ENCODE assay signal across 24 cellular contexts in genomic region chr2:29139152-29139551, GRCh38. TPM values are rescaled to one million over a fixed set of nuclear protein-coding genes. Genes with fewer than 3 reads are reported as not detected.
A peak's percentile ranks its signal among the peaks of the same experiment; 100 is the strongest.
DNase-seq lines count a peak whose midpoint lies in the region; ATAC-seq and TF ChIP-seq lines count a peak whose summit lies in the region.
"Had no signal": no experiment of that assay in that cellular context is flagged by ENCODE, and none has a peak within 500 bp of the region (broad histone marks: within the 10 kb centered on the region; RNA-seq: fewer than 3 reads in every experiment).

No MANE protein-coding gene starts in this region.

- no peaks in the 10 kb centered on the region for H3K27me3 Mint-ChIP-seq in activated naive CD4-positive, alpha-beta T cell treated with anti-CD3 and anti-CD28 coated beads, Interleukin-2, amount 50 U/mL, for 24 hours
- no peaks in the 10 kb centered on the region for H3K27me3 Mint-ChIP-seq in activated naive CD4-positive, alpha-beta T cell treated with anti-CD3 and anti-CD28 coated beads for 36 hours (ENCODE audit: low read depth)
- no peaks in the 10 kb centered on the region for H3K27me3 Mint-ChIP-seq in activated CD8-positive, alpha-beta T cell treated with anti-CD3 and anti-CD28 coated beads for 36 hours
- H3K27me3 Mint-ChIP-seq in effector memory CD8-positive, alpha-beta T cell = no peaks in the 10 kb centered on the region
- H3K27me3 Mint-ChIP-seq in T-helper 17 cell = no peaks in the 10 kb centered on the region
- H3K27me3 Mint-ChIP-seq in nephron progenitor cell (ENCODE audit: low read depth, poor library complexity) = peaks cover 9% of the 10 kb centered on the region
- H3K27me3 Mint-ChIP-seq: activated CD4-positive, alpha-beta T cell treated with anti-CD3 and anti-CD28 coated beads for 36 hours; activated T-cell treated with anti-CD3 and anti-CD28 coated beads, Interleukin-2, amount 50 U/mL, for 24 hours had no signal

- H3K4me1 Mint-ChIP-seq in activated naive CD4-positive, alpha-beta T cell treated with anti-CD3 and anti-CD28 coated beads, Interleukin-2, amount 50 U/mL, for 24 hours = peaks cover 37% of the 10 kb centered on the region
- peaks cover 12% of the 10 kb centered on the region for H3K4me1 Mint-ChIP-seq in activated naive CD4-positive, alpha-beta T cell treated with anti-CD3 and anti-CD28 coated beads for 36 hours (ENCODE audit: low read depth)
- peaks cover 25% of the 10 kb centered on the region for H3K4me1 Mint-ChIP-seq in activated CD8-positive, alpha-beta T cell treated with anti-CD3 and anti-CD28 coated beads for 36 hours (ENCODE audit: low read depth)
- peaks cover 38 to 42% of the 10 kb centered on the region in 2 donors for H3K4me1 Mint-ChIP-seq in effector memory CD8-positive, alpha-beta T cell (ENCODE audit: low read depth in 2 of 2)
- H3K4me1 Mint-ChIP-seq in T-helper 17 cell (peaks cover 19% of the 10 kb centered on the region), nephron progenitor cell (no peaks in the 10 kb centered on the region)
- H3K4me1 Mint-ChIP-seq: neural crest cell had no signal

- H3K9me3 ChIP-seq in T-helper 17 cell (ENCODE audit: control insufficient read depth, low read length, poor library complexity, severe bottlenecking) = no peaks in the 10 kb centered on the region
- H3K9me3 ChIP-seq: pancreas had no signal

- peaks cover 49% of the 10 kb centered on the region for H3K36me3 Mint-ChIP-seq in activated naive CD4-positive, alpha-beta T cell treated with anti-CD3 and anti-CD28 coated beads, Interleukin-2, amount 50 U/mL, for 24 hours
- H3K36me3 Mint-ChIP-seq in activated naive CD4-positive, alpha-beta T cell treated with anti-CD3 and anti-CD28 coated beads for 36 hours (ENCODE audit: low read depth) = peaks cover 49% of the 10 kb centered on the region
- peaks cover 57% of the 10 kb centered on the region for H3K36me3 Mint-ChIP-seq in activated CD8-positive, alpha-beta T cell treated with anti-CD3 and anti-CD28 coated beads for 36 hours (ENCODE audit: low read depth)
- peaks cover 37% of the 10 kb centered on the region for H3K36me3 Mint-ChIP-seq in effector memory CD8-positive, alpha-beta T cell (ENCODE audit: insufficient read depth)
- H3K36me3 Mint-ChIP-seq in T-helper 17 cell (ENCODE audit: low read depth) (peaks cover 11% of the 10 kb centered on the region), nephron progenitor cell (ENCODE audit: low read depth) (peaks cover 27% of the 10 kb centered on the region)

- no peak for DNase-seq in activated naive CD4-positive, alpha-beta T cell treated with anti-CD3 and anti-CD28 coated beads for 36 hours
- DNase-seq in activated CD8-positive, alpha-beta T cell treated with anti-CD3 and anti-CD28 coated beads for 36 hours = no peak
- no peak for DNase-seq in effector memory CD8-positive, alpha-beta T cell
- DNase-seq in T-helper 17 cell (no peak), nephron progenitor cell (no peak)
- DNase-seq in stimulated activated CD4-positive, alpha-beta T cell treated with anti-CD3 and anti-CD28 coated beads, Interleukin-4, amount 100 ng/mL, for 24 hours = no peak
- DNase-seq: activated CD4-positive, alpha-beta T cell treated with anti-CD3 and anti-CD28 coated beads for 36 hours; activated gamma-delta T cell; activated T-cell treated with anti-CD3 and anti-CD28 coated beads, Interleukin-2, amount 50 U/mL, for 24 hours; cerebellar nuclear complex; GOT3; Karpas-422; mesenchymal stem cell; NCI-H1417; NCI-H2081; NCI-H526; NK-92 treated with Interleukin-12 subunit alpha and Interleukin-12 subunit beta, amount 100 ng/mL, for 24 hours; pancreas; SHP77 treated with DMSO at 0.1 percent for 48 hours; stimulated activated naive CD4-positive, alpha-beta T cell treated with Interleukin-2 at 50 U/mL for 16 hours had no signal

- no peak for ATAC-seq in activated CD8-positive, alpha-beta T cell treated with anti-CD3 and anti-CD28 coated beads for 36 hours
- ATAC-seq in effector memory CD8-positive, alpha-beta T cell (replicated peaks) = no peak
- ATAC-seq in T-helper 17 cell (no peak), HG02884 (IDR thresholded peaks at IDR 0.05; ENCODE audit: unreplicated experiment) (no peak)
- ATAC-seq: activated CD4-positive, alpha-beta T cell treated with anti-CD3 and anti-CD28 coated beads for 36 hours; Panc1; pancreas had no signal

- H3K4me3 Mint-ChIP-seq in activated naive CD4-positive, alpha-beta T cell treated with anti-CD3 and anti-CD28 coated beads, Interleukin-2, amount 50 U/mL, for 24 hours = no peak overlapping the region
- H3K4me3 Mint-ChIP-seq in activated naive CD4-positive, alpha-beta T cell treated with anti-CD3 and anti-CD28 coated beads for 36 hours = no peak overlapping the region
- H3K4me3 Mint-ChIP-seq in activated CD8-positive, alpha-beta T cell treated with anti-CD3 and anti-CD28 coated beads for 36 hours = no peak overlapping the region
- no peak overlapping the region for H3K4me3 Mint-ChIP-seq in effector memory CD8-positive, alpha-beta T cell
- H3K4me3 Mint-ChIP-seq in T-helper 17 cell (no peak overlapping the region), nephron progenitor cell (no peak overlapping the region)
- H3K4me3 Mint-ChIP-seq: activated CD4-positive, alpha-beta T cell treated with anti-CD3 and anti-CD28 coated beads for 36 hours; activated T-cell treated with anti-CD3 and anti-CD28 coated beads, Interleukin-2, amount 50 U/mL, for 24 hours; neural crest cell had no signal

- no peak for TF ChIP-seq CTCF in activated CD8-positive, alpha-beta T cell treated with anti-CD3 and anti-CD28 coated beads for 36 hours (IDR thresholded peaks at IDR 0.05)
- TF ChIP-seq CTCF in nephron progenitor cell (IDR thresholded peaks at IDR 0.05) = no peak

- CTCF ChIA-PET in activated naive CD4-positive, alpha-beta T cell treated with anti-CD3 and anti-CD28 coated beads for 36 hours (lab: Charles Lee) = no interaction called here
- CTCF ChIA-PET in activated CD8-positive, alpha-beta T cell treated with anti-CD3 and anti-CD28 coated beads for 36 hours (lab: Charles Lee) = no interaction called here

- intact Hi-C loops in activated naive CD4-positive, alpha-beta T cell treated with anti-CD3 and anti-CD28 coated beads for 36 hours (cut with micrococcal nuclease) = no loop called here
- intact Hi-C loops in activated CD8-positive, alpha-beta T cell treated with anti-CD3 and anti-CD28 coated beads for 36 hours (cut with micrococcal nuclease) = no loop called here

- POLR2A ChIA-PET in activated CD8-positive, alpha-beta T cell treated with anti-CD3 and anti-CD28 coated beads for 36 hours (lab: Charles Lee) = interaction anchor here (1.0 kb wide), 1 partner anchor 124 kb away, joined by 3 read pairs; no protein-coding TSS in a partner anchor

- H3K9me3 Mint-ChIP-seq in activated naive CD4-positive, alpha-beta T cell treated with anti-CD3 and anti-CD28 coated beads, Interleukin-2, amount 50 U/mL, for 24 hours = no peaks in the 10 kb centered on the region
- H3K9me3 Mint-ChIP-seq in activated naive CD4-positive, alpha-beta T cell treated with anti-CD3 and anti-CD28 coated beads for 36 hours = peaks cover 9% of the 10 kb centered on the region
- H3K9me3 Mint-ChIP-seq in activated CD8-positive, alpha-beta T cell treated with anti-CD3 and anti-CD28 coated beads for 36 hours = peaks cover 5% of the 10 kb centered on the region
- no peaks in the 10 kb centered on the region for H3K9me3 Mint-ChIP-seq in effector memory CD8-positive, alpha-beta T cell
- H3K9me3 Mint-ChIP-seq in nephron progenitor cell = peaks cover 26% of the 10 kb centered on the region

- H3K27ac Mint-ChIP-seq in activated naive CD4-positive, alpha-beta T cell treated with anti-CD3 and anti-CD28 coated beads, Interleukin-2, amount 50 U/mL, for 24 hours = peak overlapping the region; percentile 15
- H3K27ac Mint-ChIP-seq in activated naive CD4-positive, alpha-beta T cell treated with anti-CD3 and anti-CD28 coated beads for 36 hours = no peak overlapping the region
- H3K27ac Mint-ChIP-seq in activated CD8-positive, alpha-beta T cell treated with anti-CD3 and anti-CD28 coated beads for 36 hours = peak overlapping the region; percentile 33
- peak overlapping the region; percentile 35 to 38 for H3K27ac Mint-ChIP-seq in effector memory CD8-positive, alpha-beta T cell
- H3K27ac Mint-ChIP-seq in T-helper 17 cell = no peak overlapping the region
- H3K27ac Mint-ChIP-seq in nephron progenitor cell = no peak overlapping the region
- H3K27ac Mint-ChIP-seq: activated CD4-positive, alpha-beta T cell treated with anti-CD3 and anti-CD28 coated beads for 36 hours had no signal

RNA-seq across cellular contexts. Expression of gene CLIP4, which starts 23.9 kb away (rescaled TPM):
- 10 to 100 TPM; 25.1 to 26.6 TPM for total RNA-seq in activated naive CD4-positive, alpha-beta T cell treated with anti-CD3 and anti-CD28 coated beads for 36 hours
- 10 to 100 TPM; 25.3 to 28.3 TPM for total RNA-seq in activated CD8-positive, alpha-beta T cell treated with anti-CD3 and anti-CD28 coated beads for 36 hours
- 10 to 100 TPM; 36.8 to 41.6 TPM for total RNA-seq in T-helper 17 cell

Comparison
In these comparisons a context has a peak if more than half of its experiments do, and no peak if none do; other contexts are left out.
1. H3K27ac Mint-ChIP-seq: peak in activated naive CD4-positive, alpha-beta T cell treated with anti-CD3 and anti-CD28 coated beads, Interleukin-2, amount 50 U/mL, for 24 hours (single experiment), activated CD8-positive, alpha-beta T cell treated with anti-CD3 and anti-CD28 coated beads for 36 hours (single experiment) and effector memory CD8-positive, alpha-beta T cell (2 of 2); none in activated naive CD4-positive, alpha-beta T cell treated with anti-CD3 and anti-CD28 coated beads for 36 hours (single experiment), T-helper 17 cell (single experiment) and nephron progenitor cell (single experiment).